31 cellular contexts compared by ENCODE assay signal in the genomic region with DNA sequence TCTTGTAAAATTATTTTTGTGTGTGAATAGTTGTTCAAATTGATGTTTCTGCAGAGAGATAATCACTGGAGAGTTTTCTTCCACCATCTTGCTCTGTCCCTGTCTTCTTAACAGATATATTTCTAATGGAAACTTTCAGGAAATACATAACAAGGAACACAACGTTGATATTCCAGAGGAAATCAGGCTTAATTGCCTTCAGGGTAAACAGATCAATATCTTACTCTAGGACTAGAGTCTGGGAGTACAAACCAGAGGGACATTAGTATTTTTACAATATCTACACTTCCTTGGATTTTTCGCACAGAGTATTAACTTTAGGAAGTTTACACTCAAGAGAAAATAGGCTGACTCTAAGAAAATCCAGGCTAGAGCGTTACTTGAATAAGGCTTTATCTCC.
"Had no signal": no experiment of that assay in that cellular context is flagged by ENCODE, and none has a peak within 500 bp of the region (broad histone marks: within the 10 kb centered on the region; RNA-seq: fewer than 3 reads in every experiment).

No MANE protein-coding gene starts in this region.

- H3K27ac ChIP-seq: ascending aorta, breast epithelium, cardiac muscle cell, colonic mucosa, epithelial cell of prostate, esophagus squamous epithelium, gastroesophageal sphincter had no signal

- H3K4me1 Mint-ChIP-seq: activated CD4-positive, alpha-beta T cell treated with anti-CD3 and anti-CD28 coated beads, Interleukin-2, amount 10 ng/mL, durations not matched to agents 24 days and 14 days; activated CD8-positive, alpha-beta memory T cell treated with anti-CD3 and anti-CD28 coated beads, Interleukin-2, amount 10 ng/mL, durations not matched to agents 7 days and 5 days; activated naive CD8-positive, alpha-beta T cell treated with anti-CD3 and anti-CD28 coated beads, Interleukin-2, amount 10 ng/mL, durations not matched to agents 7 days and 5 days; brain; T-helper 17 cell had no signal

- H3K27ac Mint-ChIP-seq: activated CD4-positive, alpha-beta memory T cell treated with anti-CD3 and anti-CD28 coated beads for 36 hours; activated CD4-positive, alpha-beta T cell treated with anti-CD3 and anti-CD28 coated beads, Interleukin-2, amount 10 ng/mL, durations not matched to agents 24 days and 14 days; activated CD8-positive, alpha-beta memory T cell treated with anti-CD3 and anti-CD28 coated beads, Interleukin-2, amount 10 ng/mL, durations not matched to agents 7 days and 5 days; activated CD8-positive, alpha-beta T cell treated with anti-CD3 and anti-CD28 coated beads, Interleukin-2, amount 10 ng/mL, durations not matched to agents 7 days and 5 days; activated naive CD4-positive, alpha-beta T cell treated with anti-CD3 and anti-CD28 coated beads, Interleukin-2, amount 10 ng/mL, durations not matched to agents 7 days and 5 days; activated naive CD4-positive, alpha-beta T cell treated with anti-CD3 and anti-CD28 coated beads, Interleukin-2, amount 50 U/mL, for 72 hours; activated naive CD8-positive, alpha-beta T cell treated with anti-CD3 and anti-CD28 coated beads, Interleukin-2, amount 10 ng/mL, durations not matched to agents 7 days and 5 days; activated T-cell treated with anti-CD3 and anti-CD28 coated beads, Interleukin-2, amount 50 U/mL, for 24 hours; activated T-cell treated with anti-CD3 and anti-CD28 coated beads, Interleukin-2, amount 50 U/mL, for 72 hours; brain; T-helper 17 cell; T-helper 2 cell treated with Interferon-gamma antibody and Interleukin-4, amounts not matched to agents 5 μg/mL and 100 μg/mL, for 36 hours; WTC11 had no signal

- H3K27me3 Mint-ChIP-seq: activated CD4-positive, alpha-beta memory T cell treated with anti-CD3 and anti-CD28 coated beads for 36 hours; activated CD4-positive, alpha-beta T cell treated with anti-CD3 and anti-CD28 coated beads, Interleukin-2, amount 10 ng/mL, durations not matched to agents 24 days and 14 days; activated CD8-positive, alpha-beta memory T cell treated with anti-CD3 and anti-CD28 coated beads, Interleukin-2, amount 10 ng/mL, durations not matched to agents 7 days and 5 days; activated naive CD4-positive, alpha-beta T cell treated with anti-CD3 and anti-CD28 coated beads, Interleukin-2, amount 10 ng/mL, durations not matched to agents 7 days and 5 days; activated naive CD8-positive, alpha-beta T cell treated with anti-CD3 and anti-CD28 coated beads, Interleukin-2, amount 10 ng/mL, durations not matched to agents 7 days and 5 days; activated T-cell treated with anti-CD3 and anti-CD28 coated beads, Interleukin-2, amount 50 U/mL, for 24 hours; brain; T-helper 17 cell had no signal

- DNase-seq: activated CD4-positive, alpha-beta memory T cell treated with anti-CD3 and anti-CD28 coated beads for 36 hours; activated CD4-positive, alpha-beta T cell treated with anti-CD3 and anti-CD28 coated beads for 1 hour; activated CD4-positive, alpha-beta T cell treated with anti-CD3 and anti-CD28 coated beads, Interleukin-2, amount 10 ng/mL, durations not matched to agents 24 days and 14 days; activated CD8-positive, alpha-beta memory T cell treated with anti-CD3 and anti-CD28 coated beads, Interleukin-2, amount 10 ng/mL, durations not matched to agents 7 days and 5 days; activated CD8-positive, alpha-beta memory T cell treated with anti-CD3 and anti-CD28 coated beads, Interleukin-2, amount 50 U/mL, for 48 hours; activated CD8-positive, alpha-beta T cell treated with anti-CD3 and anti-CD28 coated beads, Interleukin-2, amount 10 ng/mL, durations not matched to agents 7 days and 5 days; activated gamma-delta T cell; activated naive CD4-positive, alpha-beta T cell; activated naive CD4-positive, alpha-beta T cell treated with anti-CD3 and anti-CD28 coated beads, Interleukin-2, amount 10 ng/mL, durations not matched to agents 7 days and 5 days; activated naive CD8-positive, alpha-beta T cell treated with anti-CD3 and anti-CD28 coated beads, Interleukin-2, amount 10 ng/mL, durations not matched to agents 7 days and 5 days; activated T-cell treated with anti-CD3 and anti-CD28 coated beads for 4 hours; activated T-cell treated with anti-CD3 and anti-CD28 coated beads, Interleukin-2, amount 50 U/mL, for 24 hours; activated T-cell treated with anti-CD3 and anti-CD28 coated beads, Interleukin-2, amount 50 U/mL, for 72 hours; central memory CD4-positive, alpha-beta T cell; cerebellar nuclear complex; colonic mucosa; effector CD8-positive, alpha-beta T cell; esophagus squamous epithelium; foreskin melanocyte; T-helper 1 cell; T-helper 17 cell; T1000 had no signal

- H3K4me3 ChIP-seq: ascending aorta, breast epithelium, cardiac muscle cell, colonic mucosa, esophagus squamous epithelium, gastroesophageal sphincter had no signal

- ATAC-seq: activated CD8-positive, alpha-beta memory T cell treated with anti-CD3 and anti-CD28 coated beads, Interleukin-2, amount 10 ng/mL, durations not matched to agents 7 days and 5 days; activated CD8-positive, alpha-beta T cell treated with anti-CD3 and anti-CD28 coated beads, Interleukin-2, amount 10 ng/mL, durations not matched to agents 7 days and 5 days; activated naive CD4-positive, alpha-beta T cell treated with anti-CD3 and anti-CD28 coated beads, Interleukin-2, amount 50 U/mL, for 72 hours; activated T-cell treated with anti-CD3 and anti-CD28 coated beads, Interleukin-2, amount 50 U/mL, for 72 hours; gastroesophageal sphincter; T-helper 17 cell; WTC11 had no signal

- H3K4me3 Mint-ChIP-seq: activated CD4-positive, alpha-beta memory T cell treated with anti-CD3 and anti-CD28 coated beads for 36 hours; activated CD4-positive, alpha-beta T cell treated with anti-CD3 and anti-CD28 coated beads, Interleukin-2, amount 10 ng/mL, durations not matched to agents 24 days and 14 days; activated CD8-positive, alpha-beta memory T cell treated with anti-CD3 and anti-CD28 coated beads, Interleukin-2, amount 10 ng/mL, durations not matched to agents 7 days and 5 days; activated CD8-positive, alpha-beta T cell treated with anti-CD3 and anti-CD28 coated beads, Interleukin-2, amount 10 ng/mL, durations not matched to agents 7 days and 5 days; activated naive CD4-positive, alpha-beta T cell treated with anti-CD3 and anti-CD28 coated beads, Interleukin-2, amount 10 ng/mL, durations not matched to agents 7 days and 5 days; activated naive CD8-positive, alpha-beta T cell treated with anti-CD3 and anti-CD28 coated beads, Interleukin-2, amount 10 ng/mL, durations not matched to agents 7 days and 5 days; activated T-cell treated with anti-CD3 and anti-CD28 coated beads, Interleukin-2, amount 50 U/mL, for 24 hours; activated T-cell treated with anti-CD3 and anti-CD28 coated beads, Interleukin-2, amount 50 U/mL, for 72 hours; brain; T-helper 17 cell; T-helper 2 cell treated with Interferon-gamma antibody and Interleukin-4, amounts not matched to agents 5 μg/mL and 100 μg/mL, for 36 hours; WTC11 had no signal
